ENCODE assay signal across 1 cellular context in genomic region chr5:43602818-43603534, GRCh38.
TF ChIP-seq lines count a peak whose summit lies in the region.

NNT (plus strand) TSS chr5:43603180; CDS start chr5:43609196, 6,016 bp downstream.

TF ChIP-seq in HepG2, 621 proteins besides CTCF, POLR2A, EP300 and RAD21 (continued from another document and continues in another):
- TF ChIP-seq ZEB1 (IDR thresholded peaks at IDR 0.05; ENCODE audit: insufficient replicate concordance, low read depth) (peak; percentile 43), HNF4G (IDR thresholded peaks at IDR 0.05; ENCODE audit: borderline replicate concordance, low read depth, low read length) (no peak), HNF4G (CRISPR knock-in tag; IDR thresholded peaks at IDR 0.05; ENCODE audit: borderline replicate concordance, low read depth) (no peak), ZNF768 (CRISPR knock-in tag; IDR thresholded peaks at IDR 0.05) (peak; percentile 86), ZNF639 (CRISPR knock-in tag; conservative IDR thresholded peaks at IDR 0.05) (no peak), HIVEP1 (CRISPR knock-in tag; IDR thresholded peaks at IDR 0.05) (0 out of 2 replicates have a peak, but pooled peaks have one; percentile 30), TAF15 (IDR thresholded peaks at IDR 0.05; ENCODE audit: low read depth, low read length, poor library complexity, severe bottlenecking) (no peak), E2F2 (CRISPR knock-in tag; IDR thresholded peaks at IDR 0.05; ENCODE audit: borderline replicate concordance) (peak; percentile 79; the same call in 1 of the 2 replicates), ARID5B (CRISPR knock-in tag; IDR thresholded peaks at IDR 0.05) (peak; percentile 68), KLF16 (CRISPR knock-in tag; IDR thresholded peaks at IDR 0.05) (peak in 1 of 2 experiments; percentile 73; a peak in 2 of 4 replicates), HMGA1 (CRISPR knock-in tag; conservative IDR thresholded peaks at IDR 0.05) (no peak), IKZF1 (IDR thresholded peaks at IDR 0.05) (no peak), ISX (CRISPR knock-in tag; conservative IDR thresholded peaks at IDR 0.05) (peak; percentile 93; the same call in 1 of the 2 replicates), ZSCAN5A (CRISPR knock-in tag; IDR thresholded peaks at IDR 0.05; ENCODE audit: borderline replicate concordance) (peak; percentile 26; the same call in 1 of the 2 replicates), ZNF577 (CRISPR knock-in tag; IDR thresholded peaks at IDR 0.05; ENCODE audit: borderline replicate concordance, low read depth) (no peak), ZNF234 (CRISPR knock-in tag; conservative IDR thresholded peaks at IDR 0.05) (no peak), ZNF318 (CRISPR knock-in tag; IDR thresholded peaks at IDR 0.05) (no peak), MED1 (CRISPR knock-in tag; IDR thresholded peaks at IDR 0.05) (peak; percentile 71; the same call in 1 of the 2 replicates), ZNF382 (CRISPR knock-in tag; IDR thresholded peaks at IDR 0.05; ENCODE audit: borderline replicate concordance) (no peak), KLF12 (CRISPR knock-in tag; IDR thresholded peaks at IDR 0.05; ENCODE audit: borderline replicate concordance) (peak; percentile 92), HNRNPK (IDR thresholded peaks at IDR 0.05; ENCODE audit: low read depth, low read length, poor library complexity, severe bottlenecking) (peak; percentile 67), ZNF33A (CRISPR knock-in tag; IDR thresholded peaks at IDR 0.05; ENCODE audit: borderline replicate concordance) (no peak), KMT2A (CRISPR knock-in tag; IDR thresholded peaks at IDR 0.05) (peak; percentile 95), ZNF709 (CRISPR knock-in tag; IDR thresholded peaks at IDR 0.05) (peak; percentile 62; the same call in 1 of the 2 replicates), SYNCRIP (IDR thresholded peaks at IDR 0.05; ENCODE audit: insufficient read depth, low read depth, low read length) (no peak), FOXJ3 (CRISPR knock-in tag; IDR thresholded peaks at IDR 0.05; ENCODE audit: borderline replicate concordance) (no peak), IRX3 (CRISPR knock-in tag; IDR thresholded peaks at IDR 0.05; ENCODE audit: borderline replicate concordance, low read depth) (peak; percentile 66; the same call in 1 of the 2 replicates), DPF2 (CRISPR knock-in tag; IDR thresholded peaks at IDR 0.05; ENCODE audit: borderline replicate concordance, low read depth) (no peak), BATF2 (CRISPR knock-in tag; IDR thresholded peaks at IDR 0.05) (no peak), GATAD1 (CRISPR knock-in tag; IDR thresholded peaks at IDR 0.05) (peak; percentile 68), STAG1 (CRISPR knock-in tag; IDR thresholded peaks at IDR 0.05) (no peak), ZNF720 (CRISPR knock-in tag; IDR thresholded peaks at IDR 0.05) (no peak), PAWR (CRISPR knock-in tag; IDR thresholded peaks at IDR 0.05; ENCODE audit: borderline replicate concordance) (no peak), TRAFD1 (CRISPR knock-in tag; IDR thresholded peaks at IDR 0.05; ENCODE audit: borderline replicate concordance) (no peak), ZNF552 (CRISPR knock-in tag; IDR thresholded peaks at IDR 0.05; ENCODE audit: borderline replicate concordance) (no peak), ZNF883 (CRISPR knock-in tag; IDR thresholded peaks at IDR 0.05; ENCODE audit: not compliant biosample characterization) (peak; percentile 81), ZNF777 (CRISPR knock-in tag; IDR thresholded peaks at IDR 0.05) (peak; percentile 81), SNAPC5 (CRISPR knock-in tag; IDR thresholded peaks at IDR 0.05; ENCODE audit: borderline replicate concordance) (no peak), ZNF225 (CRISPR knock-in tag; IDR thresholded peaks at IDR 0.05) (no peak; the same call in 1 of the 2 replicates), ZNF414 (CRISPR knock-in tag; IDR thresholded peaks at IDR 0.05) (no peak), ZNF75D (CRISPR knock-in tag; IDR thresholded peaks at IDR 0.05; ENCODE audit: borderline replicate concordance) (no peak), ZNF589 (CRISPR knock-in tag; conservative IDR thresholded peaks at IDR 0.05) (no peak)
